Comparison of ENCODE assay signal across 9 cellular contexts in genomic region chr4:118557298-118557851, GRCh38.
DNase-seq lines count a peak whose midpoint lies in the region; ATAC-seq and TF ChIP-seq lines count a peak whose summit lies in the region.
"Had no signal": no experiment of that assay in that cellular context is flagged by ENCODE, and none has a peak within 500 bp of the region (broad histone marks: within the 10 kb centered on the region; RNA-seq: fewer than 3 reads in every experiment).

No MANE protein-coding gene starts in this region.

- no peaks in the 10 kb centered on the region for H3K79me2 ChIP-seq in mesendoderm (ENCODE audit: control insufficient read depth, insufficient read depth, low read length)

- H3K18ac ChIP-seq in mesendoderm (ENCODE audit: low read length) = no peak overlapping the region

- no peaks in the 10 kb centered on the region for H3K9me3 ChIP-seq in adipocyte (ENCODE audit: control insufficient read depth, low read length)

- H3K9ac ChIP-seq in adipocyte (ENCODE audit: low read length) (no peak overlapping the region), mesendoderm (ENCODE audit: low read length) (no peak overlapping the region)

- H3K4me1 ChIP-seq in adipocyte (ENCODE audit: control insufficient read depth, insufficient read depth, low read length) = peaks cover 5% of the 10 kb centered on the region
- H3K4me1 ChIP-seq in mesendoderm (ENCODE audit: control insufficient read depth, low read depth, low read length) = no peaks in the 10 kb centered on the region

- H4K5ac ChIP-seq in mesendoderm (ENCODE audit: low read length) = no peak overlapping the region

- ATAC-seq in HG02973 (IDR thresholded peaks at IDR 0.05; ENCODE audit: unreplicated experiment) (no peak), HG02571 (IDR thresholded peaks at IDR 0.05; ENCODE audit: unreplicated experiment) (no peak)

- H3K4ac ChIP-seq in mesendoderm (ENCODE audit: low read depth, low read length) = no peak overlapping the region

- H3K27me3 ChIP-seq in adipocyte (replicated peaks; ENCODE audit: control insufficient read depth, insufficient read depth, low read length) (no peaks in the 10 kb centered on the region), mesendoderm (ENCODE audit: insufficient read depth, low read length, poor library complexity) (no peaks in the 10 kb centered on the region)

- H3K36me3 ChIP-seq in adipocyte (ENCODE audit: control insufficient read depth, insufficient read depth, low read length, severe bottlenecking) = no peaks in the 10 kb centered on the region
- no peaks in the 10 kb centered on the region for H3K36me3 ChIP-seq in mesendoderm (ENCODE audit: control insufficient read depth, insufficient read depth, low read length)

- WGBS in mesendoderm (ENCODE audit: extremely low coverage, insufficient coverage, low lambda C conversion rate) = no CpG with 5 or more reads among the region's 8 CpGs

- no peak overlapping the region for H2BK120ac ChIP-seq in mesendoderm (ENCODE audit: low read depth, low read length)

- H3K79me1 ChIP-seq in mesendoderm (ENCODE audit: low read length) = no peaks in the 10 kb centered on the region

- no peak for TF ChIP-seq CTCF in GM12865 (IDR thresholded peaks at IDR 0.05; ENCODE audit: insufficient read depth, low read depth, low read length, missing control alignments)

- DNase-seq in GM12865 (ENCODE audit: low read depth) (peak; percentile 32), NCI-H1092 (lab: John Stamatoyannopoulos, UW) (peak; percentile 79), adipocyte (ENCODE audit: low read depth) (peak; percentile 60), mesendoderm (peak; percentile 6), GOT3 (lab: John Stamatoyannopoulos, UW) (no peak)
- DNase-seq in activated T-cell treated with anti-CD3 and anti-CD28 coated beads, Interleukin-2, amount 50 U/mL, for 48 hours = no peak
- DNase-seq: kidney had no signal

- no peak overlapping the region for H3K23ac ChIP-seq in mesendoderm (ENCODE audit: low read length)

- H3K27ac ChIP-seq in mesendoderm (ENCODE audit: low read depth, low read length) = no peak overlapping the region

- H3K4me3 ChIP-seq in GM12865 (ENCODE audit: low read depth, low read length) (no peak overlapping the region), adipocyte (ENCODE audit: low read length) (no peak overlapping the region), mesendoderm (ENCODE audit: low read length) (no peak overlapping the region)

- no peak overlapping the region for H2AK5ac ChIP-seq in mesendoderm (ENCODE audit: low read length)

- H2BK5ac ChIP-seq in mesendoderm (ENCODE audit: low read length) = no peak overlapping the region

- H3K56ac ChIP-seq in mesendoderm (ENCODE audit: low read length) = no peak overlapping the region

- no peak overlapping the region for H2BK15ac ChIP-seq in mesendoderm (replicated peaks; ENCODE audit: low read depth)

- H4K8ac ChIP-seq in mesendoderm (ENCODE audit: low read depth, low read length) = no peak overlapping the region

- H3K4me2 ChIP-seq in mesendoderm (ENCODE audit: low read length) = no peak overlapping the region

Comparison
In these comparisons a context has a peak if more than half of its experiments do, and no peak if none do; other contexts are left out.
1. DNase-seq: peak in GM12865 (single experiment), NCI-H1092 (single experiment), adipocyte (single experiment) and mesendoderm (single experiment); none in GOT3 (single experiment) and activated T-cell treated with anti-CD3 and anti-CD28 coated beads, Interleukin-2, amount 50 U/mL, for 48 hours (0 of 2).